Comparison of ENCODE assay signal across 9 cellular contexts in the genomic region with DNA sequence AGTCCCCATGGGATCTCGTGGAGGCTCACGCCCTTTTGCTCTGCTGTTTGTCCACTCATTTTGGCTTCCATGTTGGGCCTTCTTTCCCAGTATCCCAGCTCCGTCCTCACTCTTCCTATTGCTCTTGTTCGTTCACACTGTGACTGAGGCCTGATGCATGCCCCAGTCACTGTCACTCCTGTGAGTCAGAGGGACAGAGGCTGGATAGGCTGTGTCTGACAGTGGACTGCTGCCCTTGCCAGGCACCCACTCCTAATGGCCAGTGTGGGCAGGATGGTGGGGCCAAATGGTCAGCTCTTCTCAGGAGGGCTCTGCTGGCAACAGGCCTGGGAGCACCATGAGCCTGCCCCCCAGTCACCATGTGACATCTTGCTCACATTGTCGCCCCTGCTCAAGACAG. TPM values are rescaled to one million over a fixed set of nuclear protein-coding genes. Genes with fewer than 3 reads are reported as not detected.
A peak's percentile ranks its signal among the peaks of the same experiment; 100 is the strongest.
DNase-seq lines count a peak whose midpoint lies in the region; ATAC-seq, FAIRE-seq and TF ChIP-seq lines count a peak whose summit lies in the region.
"Had no signal": no experiment of that assay in that cellular context is flagged by ENCODE, and none has a peak within 500 bp of the region (broad histone marks: within the 10 kb centered on the region; RNA-seq: fewer than 3 reads in every experiment).

No MANE protein-coding gene starts in this region.

- H3K4me3 Mint-ChIP-seq in activated naive CD8-positive, alpha-beta T cell treated with anti-CD3 and anti-CD28 coated beads, Interleukin-2, amount 50 U/mL, for 24 hours = peak overlapping the region; percentile 47
- no peak overlapping the region for H3K4me3 Mint-ChIP-seq in neural crest cell

- H3K27ac ChIP-seq in KMS-11 = peak overlapping the region; percentile 56
- H3K27ac ChIP-seq: prostate gland had no signal

- DNase-seq in GM04504 (ENCODE audit: low read depth) (peak; percentile 20), neural crest cell (ENCODE audit: low read depth, low spot score) (no peak), GM12891 (ENCODE audit: insufficient read length, low spot score) (no peak), globus pallidus (ENCODE audit: low spot score) (no peak)
- DNase-seq in activated naive CD8-positive, alpha-beta T cell treated with anti-CD3 and anti-CD28 coated beads, Interleukin-2, amount 50 U/mL, for 24 hours = no peak
- DNase-seq: SIG-M5 had no signal

- no peak for TF ChIP-seq POLR2A in GM12891 (IDR thresholded peaks at IDR 0.05; ENCODE audit: low read depth, low read length)

- no peak for FAIRE-seq in GM12891 (lab: Jason Lieb, UNC)

- TF ChIP-seq CTCF in KMS-11 (conservative IDR thresholded peaks at IDR 0.05; ENCODE audit: low read depth, low read length) = no peak
- TF ChIP-seq CTCF in neural crest cell (conservative IDR thresholded peaks at IDR 0.05) = no peak

- H3K9me3 Mint-ChIP-seq in activated naive CD8-positive, alpha-beta T cell treated with anti-CD3 and anti-CD28 coated beads, Interleukin-2, amount 50 U/mL, for 24 hours = no peaks in the 10 kb centered on the region
- no peaks in the 10 kb centered on the region for H3K9me3 Mint-ChIP-seq in neural crest cell

- peak overlapping the region; percentile 88 for H3K27ac Mint-ChIP-seq in activated naive CD8-positive, alpha-beta T cell treated with anti-CD3 and anti-CD28 coated beads, Interleukin-2, amount 50 U/mL, for 24 hours
- peak overlapping the region; percentile 16 for H3K27ac Mint-ChIP-seq in neural crest cell (ENCODE audit: unreplicated experiment)

- no peak overlapping the region; the same call in 1 of the 2 replicates for H3K4me2 ChIP-seq in KMS-11

- peaks cover 43% of the 10 kb centered on the region for H3K36me3 Mint-ChIP-seq in activated naive CD8-positive, alpha-beta T cell treated with anti-CD3 and anti-CD28 coated beads, Interleukin-2, amount 50 U/mL, for 24 hours (ENCODE audit: low read depth)
- peaks cover 12% of the 10 kb centered on the region for H3K36me3 Mint-ChIP-seq in neural crest cell (ENCODE audit: low read depth)

- no peak overlapping the region for H3K4me3 ChIP-seq in KMS-11 (IDR thresholded peaks at IDR 0.05; ENCODE audit: insufficient read depth, low read depth, low read length)
- H3K4me3 ChIP-seq: prostate gland had no signal

- ATAC-seq in activated naive CD8-positive, alpha-beta T cell treated with anti-CD3 and anti-CD28 coated beads, Interleukin-2, amount 50 U/mL, for 24 hours = peak; percentile 35
- ATAC-seq in GM18517 (IDR thresholded peaks at IDR 0.05; ENCODE audit: unreplicated experiment) = no peak

- H3K79me2 ChIP-seq in KMS-11 (ENCODE audit: insufficient read depth, low read depth) = no peaks in the 10 kb centered on the region

- no peaks in the 10 kb centered on the region for H3K27me3 ChIP-seq in KMS-11 (ENCODE audit: insufficient read depth, low read depth)

- no peak overlapping the region for H2AFZ ChIP-seq in KMS-11 (ENCODE audit: low read depth)

- H4K20me1 ChIP-seq in KMS-11 (ENCODE audit: insufficient read depth) = no peaks in the 10 kb centered on the region

- H3K27me3 Mint-ChIP-seq in activated naive CD8-positive, alpha-beta T cell treated with anti-CD3 and anti-CD28 coated beads, Interleukin-2, amount 50 U/mL, for 24 hours = no peaks in the 10 kb centered on the region
- H3K27me3 Mint-ChIP-seq in neural crest cell (ENCODE audit: low read depth) = no peaks in the 10 kb centered on the region

- peak overlapping the region; percentile 4; the same call in 1 of the 2 replicates for H3K9ac ChIP-seq in KMS-11

- H3K4me1 Mint-ChIP-seq in activated naive CD8-positive, alpha-beta T cell treated with anti-CD3 and anti-CD28 coated beads, Interleukin-2, amount 50 U/mL, for 24 hours = peaks cover 63% of the 10 kb centered on the region
- H3K4me1 Mint-ChIP-seq in neural crest cell = peaks cover 17% of the 10 kb centered on the region

- 0 out of 2 replicates have a peak, but pooled peaks cover under 1% of the 10 kb centered on the region for H3K36me3 ChIP-seq in KMS-11 (ENCODE audit: insufficient read depth)

- H3K4me1 ChIP-seq in KMS-11 (ENCODE audit: low read depth, poor library complexity, severe bottlenecking) = peaks cover 53% of the 10 kb centered on the region
- H3K4me1 ChIP-seq: prostate gland had no signal

TF ChIP-seq in GM12891, 5 proteins besides CTCF, POLR2A, EP300 and RAD21:
- no peak for TF ChIP-seq POU2F2 (IDR thresholded peaks at IDR 0.05; ENCODE audit: low read depth, low read length)
- no peak for TF ChIP-seq TAF1 (IDR thresholded peaks at IDR 0.05; ENCODE audit: low read depth, low read length)
- TF ChIP-seq POLR2AphosphoS5 (IDR thresholded peaks at IDR 0.05; ENCODE audit: low read depth, low read length) = no peak
- TF ChIP-seq SPI1 (IDR thresholded peaks at IDR 0.05; ENCODE audit: low read depth, low read length) = no peak
- no peak for TF ChIP-seq PAX5 (IDR thresholded peaks at IDR 0.05; ENCODE audit: insufficient read depth, low read length, severe bottlenecking)

RNA-seq across cellular contexts. Expression of gene HADH, which starts 40.0 kb away (rescaled TPM):
- 71.0 and 74.3 TPM in 2 replicates for total RNA-seq in neural crest cell
- 34.6 TPM for polyA plus RNA-seq in GM12891 (2012; ENCODE audit: low read depth, missing spikeins)
